1 cellular context compared by ENCODE assay signal in the genomic region with DNA sequence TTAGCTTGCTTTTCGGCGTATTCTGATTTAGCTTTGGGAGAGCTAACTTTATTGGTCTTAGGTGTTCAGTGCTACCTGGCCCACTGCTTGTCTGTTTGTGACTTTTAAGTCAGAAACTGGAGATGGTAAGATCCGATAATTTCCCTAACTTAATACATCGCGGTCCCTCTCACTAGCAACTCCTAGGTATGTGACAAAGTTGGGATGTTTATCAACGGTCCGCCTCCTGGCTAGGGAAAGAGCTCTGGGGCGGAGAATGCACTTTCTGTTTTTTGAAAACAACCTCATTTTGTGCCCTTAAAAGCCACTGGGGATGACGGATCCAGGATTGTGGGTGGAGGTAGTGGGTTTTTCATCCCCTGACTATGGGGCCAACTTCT.
TF ChIP-seq lines count a peak whose summit lies in the region.

No MANE protein-coding gene starts in this region.

TF ChIP-seq in GM23338, 12 proteins besides CTCF, POLR2A, EP300 and RAD21 (continued from another document):
- TF ChIP-seq JUNB (IDR thresholded peaks at IDR 0.05; ENCODE audit: unreplicated experiment) = no peak
